ENCODE assay signal across 9 cellular contexts in the genomic region with DNA sequence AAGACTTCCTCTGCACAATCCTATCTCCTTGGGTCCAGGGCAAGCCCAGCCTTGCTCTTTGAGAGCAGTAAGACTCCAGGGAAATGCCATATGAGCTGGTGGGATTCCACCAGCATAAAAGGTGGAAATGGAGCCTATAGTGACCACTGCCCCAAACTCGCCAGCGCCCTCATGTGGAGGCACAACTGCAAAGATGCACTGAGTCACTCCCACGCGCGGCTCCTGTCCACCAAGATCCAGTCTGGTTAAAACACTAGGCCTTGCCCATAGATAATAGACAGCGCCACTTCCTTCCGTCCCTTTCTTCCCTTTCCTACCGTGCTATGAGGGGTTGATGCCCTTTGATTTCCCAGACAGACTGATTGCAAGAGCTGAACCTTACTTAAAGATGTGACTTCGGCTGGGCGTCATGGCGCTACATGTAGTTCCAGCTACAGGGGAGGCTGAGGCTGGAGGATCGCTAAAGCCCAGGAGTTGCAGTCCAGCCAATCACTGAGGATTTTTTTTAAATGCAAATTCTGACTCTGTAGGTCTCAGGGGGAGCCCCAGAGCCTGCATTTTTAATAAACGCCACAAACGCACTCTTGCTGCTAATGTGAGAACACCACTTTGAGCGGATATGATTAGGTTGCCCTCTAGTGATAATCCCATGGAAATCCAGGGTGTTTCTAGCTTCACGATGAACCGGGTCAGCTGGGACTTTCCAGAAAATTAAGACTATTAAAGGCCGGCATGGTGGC.
DNase-seq lines count a peak whose midpoint lies in the region; ATAC-seq, FAIRE-seq and TF ChIP-seq lines count a peak whose summit lies in the region.
"Had no signal": no experiment of that assay in that cellular context is flagged by ENCODE, and none has a peak within 500 bp of the region (broad histone marks: within the 10 kb centered on the region; RNA-seq: fewer than 3 reads in every experiment).

No MANE protein-coding gene starts in this region.

- no peak overlapping the region for H2BK5ac ChIP-seq in H1 (ENCODE audit: low read depth, low read length)

- H3K79me1 ChIP-seq in H1 (ENCODE audit: low read depth, low read length) = no peaks in the 10 kb centered on the region

- no peak overlapping the region for H3K4ac ChIP-seq in H1 (replicated peaks; ENCODE audit: insufficient read length, low read depth, low read length)

- H3K4me2 ChIP-seq in A549 (peak overlapping the region; percentile 21; the same call in 1 of the 3 replicates), H1 (ENCODE audit: insufficient read depth in 1 of 2, low read depth in 2 of 2, low read length in 2 of 2) (no peak overlapping the region)

- no peak overlapping the region for H2BK20ac ChIP-seq in H1 (ENCODE audit: low read length)

- H3K4me3 ChIP-seq in A549 (no peak overlapping the region), H1 (ENCODE audit: extremely low read depth in 1 of 4, insufficient read depth in 2 of 4, low read depth in 3 of 4, low read length in 4 of 4) (no peak overlapping the region)

- H4K8ac ChIP-seq in H1 (ENCODE audit: extremely low read depth, insufficient read depth, low read length) = no peak overlapping the region

- peak; percentile 60 for TF ChIP-seq CTCF in A549 (IDR thresholded peaks at IDR 0.05)
- peak; percentile 66 to 73 (median 71) for TF ChIP-seq CTCF in H1 (IDR thresholded peaks at IDR 0.05; ENCODE audit: control extremely low read depth in 1 of 3, insufficient read depth in 1 of 3, low read depth in 1 of 3, low read length in 3 of 3)
- peak; percentile 23 to 37 (median 27) for TF ChIP-seq CTCF in nephron (IDR thresholded peaks at IDR 0.05; ENCODE audit: unreplicated experiment in 3 of 3)

- H3K36me3 Mint-ChIP-seq in nephron (ENCODE audit: low read depth) = no peaks in the 10 kb centered on the region

- 0 out of 2 replicates have a peak overlapping the region, but pooled peaks have one; percentile 10 for H2BK15ac ChIP-seq in H1 (ENCODE audit: low read length)

- ATAC-seq in A549 (peak; percentile 94 to 97), HG02763 (IDR thresholded peaks at IDR 0.05; ENCODE audit: unreplicated experiment) (no peak)

- no peak overlapping the region for H3K18ac ChIP-seq in H1 (ENCODE audit: extremely low read depth, low read length)

- no peak overlapping the region for H2AFZ ChIP-seq in H1 (ENCODE audit: low read length)

- H4K91ac ChIP-seq in H1 (replicated peaks; ENCODE audit: insufficient read length, low read length) = no peak overlapping the region

- no peak for TF ChIP-seq POLR2A in A549 (IDR thresholded peaks at IDR 0.05; ENCODE audit: low read length)
- no peak for TF ChIP-seq POLR2A in H1 (IDR thresholded peaks at IDR 0.05; ENCODE audit: control extremely low read depth in 1 of 2, low read depth in 2 of 2, low read length in 2 of 2)

- H3K27ac ChIP-seq in A549 = no peak overlapping the region
- no peak overlapping the region for H3K27ac ChIP-seq in H1 (ENCODE audit: low read depth, low read length)

- H3K36me3 ChIP-seq in H1 (ENCODE audit: control insufficient read depth in 2 of 4, insufficient read depth in 4 of 4, low read length in 3 of 4) = no peaks in the 10 kb centered on the region

- H3K27me3 ChIP-seq in H1 (replicated peaks in 1 of 4; ENCODE audit: control insufficient read depth in 3 of 4, extremely low read depth in 1 of 4, insufficient read depth in 3 of 4, low read length in 3 of 4) = no peaks in the 10 kb centered on the region

- no peaks in the 10 kb centered on the region for H4K20me1 ChIP-seq in H1 (replicated peaks in 1 of 2; ENCODE audit: control insufficient read depth in 1 of 2, insufficient read depth in 2 of 2, low read length in 2 of 2)

- H3K14ac ChIP-seq in H1 (ENCODE audit: insufficient read length) = no peak overlapping the region

- H3K9me3 Mint-ChIP-seq in nephron = peaks cover 7% of the 10 kb centered on the region

- peak overlapping the region; percentile 33; the same call in 1 of the 2 replicates for H2BK12ac ChIP-seq in H1 (ENCODE audit: low read depth, low read length)

- H3K27ac Mint-ChIP-seq in nephron = no peak overlapping the region

- WGBS in A549 (ENCODE audit: missing lambda C conversion rate) = 48% methylated on average over 18 of the region's 18 CpGs
- 77% methylated on average over 18 of the region's 18 CpGs; no CpG with 5 or more reads in 1 of the 2 experiments for WGBS in H1 (ENCODE audit: extremely low coverage in 1 of 2, insufficient coverage in 1 of 2, insufficient read length in 1 of 2, insufficient replicate concordance in 2 of 2, low coverage in 1 of 2, low lambda C conversion rate in 2 of 2, missing lambda C conversion rate in 1 of 2), 2 experiments

- H3K9me3 ChIP-seq in A549 (no peaks in the 10 kb centered on the region), H1 (ENCODE audit: insufficient read depth in 2 of 2, low read depth in 1 of 2, low read length in 1 of 2) (no peaks in the 10 kb centered on the region)

- no peak overlapping the region for H3K56ac ChIP-seq in H1 (replicated peaks; ENCODE audit: insufficient read length, low read depth, low read length)

- no peak for FAIRE-seq in A549 (lab: Jason Lieb, UNC)
- no peak for FAIRE-seq in H1 (lab: Jason Lieb, UNC)
- no peak for FAIRE-seq in frontal cortex (lab: Jason Lieb, UNC)
- FAIRE-seq: endometrium had no signal

- POLR2A ChIA-PET in A549 (lab: Yijun Ruan, JAX) (interaction anchor here (1.1 kb wide), 1 partner anchor 136 kb away, joined by 4 read pairs; no protein-coding TSS in a partner anchor), H1 (lab: Charles Lee; ENCODE audit: partially characterized antibody) (interaction anchor here (0.5 kb wide), 1 partner anchor 10 kb away, joined by 3 read pairs; no protein-coding TSS in a partner anchor)

- no peak overlapping the region for H3K4me3 Mint-ChIP-seq in nephron

- H2AK5ac ChIP-seq in H1 (ENCODE audit: low read depth, low read length) = no peak overlapping the region

- H3K79me2 ChIP-seq in H1 (ENCODE audit: control insufficient read depth in 1 of 2, insufficient read depth in 2 of 2, low read length in 2 of 2) = no peaks in the 10 kb centered on the region

- no peak overlapping the region for H3K9ac ChIP-seq in H1 (replicated peaks in 1 of 4; ENCODE audit: extremely low read depth in 1 of 4, low read depth in 3 of 4, low read length in 3 of 4)

- H3K4me1 ChIP-seq in A549 = no peaks in the 10 kb centered on the region
- no peaks in the 10 kb centered on the region for H3K4me1 ChIP-seq in H1 (replicated peaks in 1 of 4; ENCODE audit: control insufficient read depth in 3 of 4, insufficient read depth in 4 of 4, low read length in 3 of 4)

- DNase-seq in A549 (ENCODE audit: low read depth in 1 of 2, low spot score in 1 of 2) (peak; percentile 75 to 78), GM03348 (ENCODE audit: low spot score) (peak; percentile 76), NCI-H69 (lab: John Stamatoyannopoulos, UW) (peak; percentile 39), H1 (ENCODE audit: low read depth in 1 of 2, low spot score in 2 of 2) (peak; percentile 2 to 66), frontal cortex (ENCODE audit: low spot score in 2 of 2) (no peak), T-helper 9 cell (no peak)

- H3K4me1 Mint-ChIP-seq in nephron = no peaks in the 10 kb centered on the region

- TF ChIP-seq RAD21 in A549 (conservative IDR thresholded peaks at IDR 0.05 in 1 of 2, IDR thresholded peaks at IDR 0.05 in 1 of 2) (peak; percentile 68 to 76), H1 (IDR thresholded peaks at IDR 0.05 in 1 of 2, conservative IDR thresholded peaks at IDR 0.05 in 1 of 2; ENCODE audit: low read depth in 2 of 2, low read length in 2 of 2) (peak; percentile 57 to 73)

- no peak overlapping the region for H3K23ac ChIP-seq in H1 (ENCODE audit: insufficient read length)

- no peak overlapping the region for H2BK120ac ChIP-seq in H1 (replicated peaks; ENCODE audit: low read depth, low read length)

- TF ChIP-seq EP300 in A549 (IDR thresholded peaks at IDR 0.05) (no peak), H1 (IDR thresholded peaks at IDR 0.05; ENCODE audit: borderline replicate concordance in 1 of 2, low read depth in 2 of 2, low read length in 2 of 2) (no peak)

- no peak overlapping the region for H4K5ac ChIP-seq in H1 (ENCODE audit: insufficient read length, low read depth, low read length)

- CTCF ChIA-PET in A549 (lab: Yijun Ruan, JAX) = interaction anchor here (0.6 to 2.5 kb wide), 31 partner anchors 8 to 1458 kb away, joined by 3 to 18 read pairs (median 3); no protein-coding TSS in a partner anchor
- CTCF ChIA-PET in H1 (lab: Charles Lee; ENCODE audit: partially characterized antibody) = interaction anchor here (0.6 to 2.8 kb wide), 44 partner anchors 9 to 1597 kb away, joined by 3 to 20 read pairs (median 4); no protein-coding TSS in a partner anchor

- H3K27me3 Mint-ChIP-seq in nephron (ENCODE audit: low read depth) = no peaks in the 10 kb centered on the region

- no peaks in the 10 kb centered on the region for H3K23me2 ChIP-seq in H1 (ENCODE audit: low read depth, low read length)

TF ChIP-seq in A549, 52 proteins besides CTCF, POLR2A, EP300 and RAD21:
- TF ChIP-seq KDM1A (IDR thresholded peaks at IDR 0.05; ENCODE audit: low read depth) (no peak), SMC3 (IDR thresholded peaks at IDR 0.05) (peak; percentile 52), RCOR1 (IDR thresholded peaks at IDR 0.05; ENCODE audit: low read depth, low read length) (no peak), HOXB5 (CRISPR knock-in tag; IDR thresholded peaks at IDR 0.05) (no peak)
- TF ChIP-seq, protein P1, sequence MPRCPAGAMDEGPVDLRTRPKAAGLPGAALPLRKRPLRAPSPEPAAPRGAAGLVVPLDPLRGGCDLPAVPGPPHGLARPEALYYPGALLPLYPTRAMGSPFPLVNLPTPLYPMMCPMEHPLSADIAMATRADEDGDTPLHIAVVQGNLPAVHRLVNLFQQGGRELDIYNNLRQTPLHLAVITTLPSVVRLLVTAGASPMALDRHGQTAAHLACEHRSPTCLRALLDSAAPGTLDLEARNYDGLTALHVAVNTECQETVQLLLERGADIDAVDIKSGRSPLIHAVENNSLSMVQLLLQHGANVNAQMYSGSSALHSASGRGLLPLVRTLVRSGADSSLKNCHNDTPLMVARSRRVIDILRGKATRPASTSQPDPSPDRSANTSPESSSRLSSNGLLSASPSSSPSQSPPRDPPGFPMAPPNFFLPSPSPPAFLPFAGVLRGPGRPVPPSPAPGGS (IDR thresholded peaks at IDR 0.05) = no peak

TF ChIP-seq in H1, 55 proteins besides CTCF, POLR2A, EP300 and RAD21:
- TF ChIP-seq KDM1A (IDR thresholded peaks at IDR 0.05; ENCODE audit: borderline replicate concordance, low read length) (peak; percentile 57; the same call in 1 of the 2 replicates), BRCA1 (IDR thresholded peaks at IDR 0.05; ENCODE audit: low read depth, low read length) (no peak)

Comparison
In these comparisons a context has a peak if more than half of its experiments do, and no peak if none do; other contexts are left out.
1. DNase-seq: peak in A549 (2 of 2), GM03348 (single experiment), NCI-H69 (single experiment) and H1 (2 of 2); none in frontal cortex (0 of 2) and T-helper 9 cell (single experiment).
2. Peak in every context shown above with its lines, with median percentiles within 50 percentile points of each other: CTCF ChIP-seq.